Comparison of ENCODE assay signal across 12 cellular contexts in genomic region chr1:202056644-202057334, GRCh38. TPM values are rescaled to one million over a fixed set of nuclear protein-coding genes. Genes with fewer than 3 reads are reported as not detected.
DNase-seq lines count a peak whose midpoint lies in the region; ATAC-seq and TF ChIP-seq lines count a peak whose summit lies in the region.
"Had no signal": no experiment of that assay in that cellular context is flagged by ENCODE, and none has a peak within 500 bp of the region (broad histone marks: within the 10 kb centered on the region; RNA-seq: fewer than 3 reads in every experiment).

No MANE protein-coding gene starts in this region.

- H3K4me3 ChIP-seq in WERI-Rb-1 (ENCODE audit: low read depth, low read length) (peak overlapping the region; percentile 3; the same call in 1 of the 2 replicates), mucosa of descending colon (no peak overlapping the region)
- H3K4me3 ChIP-seq: gastrocnemius medialis had no signal

- ATAC-seq in mucosa of descending colon (peak; percentile 95), GM21529 (IDR thresholded peaks at IDR 0.05; ENCODE audit: unreplicated experiment) (no peak), GM18868 (IDR thresholded peaks at IDR 0.05; ENCODE audit: unreplicated experiment) (no peak)
- ATAC-seq: gastrocnemius medialis had no signal

- peaks cover 6% of the 10 kb centered on the region for H3K9me3 ChIP-seq in WERI-Rb-1 (ENCODE audit: severe bottlenecking)
- H3K9me3 ChIP-seq in mucosa of descending colon, result no peaks in the 10 kb centered on the region
- H3K9me3 ChIP-seq: gastrocnemius medialis had no signal

- H3K27me3 ChIP-seq in WERI-Rb-1 (ENCODE audit: insufficient read depth, low read depth, severe bottlenecking), result no peaks in the 10 kb centered on the region
- H3K27me3 ChIP-seq: gastrocnemius medialis had no signal

- DNase-seq in DMS153 treated with DMSO at 0.1 percent for 48 hours (lab: John Stamatoyannopoulos, UW; ENCODE audit: unreplicated experiment) (peak; percentile 99), NCI-H2029 treated with DMSO at 0.1 percent for 48 hours (lab: John Stamatoyannopoulos, UW) (peak; percentile 88), WERI-Rb-1 (peak; percentile 99), mucosa of descending colon (peak; percentile 93), NCI-H1694 treated with DMSO at 0.1 percent for 48 hours (lab: John Stamatoyannopoulos, UW) (no peak), GF-D8 (lab: John Stamatoyannopoulos, UW) (no peak)
- DNase-seq: activated B cell treated with CpG ODN at 0.5 μM for 24 hours, DND-41, gastrocnemius medialis had no signal

- intact Hi-C loops in mucosa of descending colon (cut with DNase I, micrococcal nuclease), result no loop called here

- H3K4me1 ChIP-seq in mucosa of descending colon (ENCODE audit: low read depth), result peaks cover 24% of the 10 kb centered on the region
- H3K4me1 ChIP-seq: gastrocnemius medialis had no signal

- H3K27ac ChIP-seq in WERI-Rb-1, result peak overlapping the region; percentile 97
- H3K27ac ChIP-seq: gastrocnemius medialis, KMS-11 had no signal

- H3K36me3 ChIP-seq in WERI-Rb-1 (no peaks in the 10 kb centered on the region), mucosa of descending colon (ENCODE audit: low read depth) (no peaks in the 10 kb centered on the region)
- H3K36me3 ChIP-seq: gastrocnemius medialis had no signal

- TF ChIP-seq CTCF in WERI-Rb-1 (IDR thresholded peaks at IDR 0.05; ENCODE audit: low read depth, low read length), result no peak
- no peak for TF ChIP-seq CTCF in mucosa of descending colon (IDR thresholded peaks at IDR 0.05)

RNA-seq across cellular contexts. Expression of gene ELF3, which starts 46.4 kb away (rescaled TPM):
- 1,000 to 10,000 TPM in 2 of 3 donors, 100 to 1,000 TPM in 1; 623 to 1,741 (median 1,105) TPM for total RNA-seq in mucosa of descending colon

Comparison
In these comparisons a context has a peak if more than half of its experiments do, and no peak if none do; other contexts are left out.
1. DNase-seq: peak in DMS153 treated with DMSO at 0.1 percent for 48 hours (single experiment), NCI-H2029 treated with DMSO at 0.1 percent for 48 hours (single experiment), WERI-Rb-1 (single experiment) and mucosa of descending colon (3 of 3); none in NCI-H1694 treated with DMSO at 0.1 percent for 48 hours (single experiment) and GF-D8 (single experiment).